In the genomic region with DNA sequence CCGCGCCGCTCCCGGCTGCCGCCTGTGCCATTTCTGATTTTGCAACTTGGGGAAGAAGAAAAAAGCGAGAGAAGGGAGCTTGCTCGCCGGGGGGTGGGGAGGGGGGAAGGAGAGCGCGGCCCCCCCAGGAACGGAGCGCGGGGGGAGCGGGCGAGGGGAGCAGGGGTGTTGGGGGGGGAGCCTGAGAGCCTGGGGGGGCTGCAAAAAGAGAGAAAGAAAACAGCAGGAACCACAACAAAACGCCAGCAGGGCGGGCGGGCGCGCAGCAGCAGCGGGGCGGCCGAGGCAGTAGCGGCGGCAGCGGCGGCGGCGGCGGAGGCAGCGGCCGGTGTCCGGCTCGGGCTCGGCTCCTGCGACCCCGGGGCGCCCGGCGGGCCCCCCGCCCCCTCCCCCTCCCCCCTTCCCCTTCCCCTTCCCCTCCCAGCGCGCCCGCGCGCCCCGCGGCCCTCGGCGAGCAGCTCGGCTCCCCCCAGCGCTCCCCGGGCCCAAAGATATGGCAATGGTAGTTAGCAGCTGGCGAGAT, we compare ENCODE assay signal across 8 cellular contexts. TPM values are rescaled to one million over a fixed set of nuclear protein-coding genes. Genes with fewer than 3 reads are reported as not detected.
A peak's percentile ranks its signal among the peaks of the same experiment; 100 is the strongest.
DNase-seq lines count a peak whose midpoint lies in the region; ATAC-seq and TF ChIP-seq lines count a peak whose summit lies in the region.

No MANE protein-coding gene starts in this region.

- H3K4me2 ChIP-seq in MM.1S (ENCODE audit: low read depth, low read length) = no peak overlapping the region

- no peak for ATAC-seq in mucosa of descending colon
- ATAC-seq in GM21526 (IDR thresholded peaks at IDR 0.05; ENCODE audit: low FRiP score, unreplicated experiment) = no peak

- POLR2A ChIA-PET in AG04449 (lab: Yijun Ruan, JAX) = interaction anchor here (0.6 kb wide), 1 partner anchor 542 kb away, joined by 3 read pairs; no protein-coding TSS in a partner anchor

- no peak overlapping the region for H3K27ac ChIP-seq in MM.1S (ENCODE audit: low read length)

- H4K20me1 ChIP-seq in MM.1S (ENCODE audit: insufficient read depth, low read length) = no peaks in the 10 kb centered on the region

- no peaks in the 10 kb centered on the region; the same call in 1 of the 2 replicates for H3F3A ChIP-seq in MM.1S (ENCODE audit: insufficient read depth, low read length)

- no peaks in the 10 kb centered on the region for H3K36me3 ChIP-seq in mucosa of descending colon (ENCODE audit: low read depth)
- H3K36me3 ChIP-seq in MM.1S (replicated peaks; ENCODE audit: insufficient read depth, low read length) = no peaks in the 10 kb centered on the region

- H3K9ac ChIP-seq in MM.1S (ENCODE audit: low read length) = no peak overlapping the region

- CTCF ChIA-PET in AG04449 (lab: Yijun Ruan, JAX) = interaction anchor here (1.3 to 2.6 kb wide), 3 partner anchors 201 to 216 kb away, joined by 3 to 18 read pairs (median 16); no protein-coding TSS in a partner anchor

- TF ChIP-seq CTCF in AG04449 (IDR thresholded peaks at IDR 0.05; ENCODE audit: insufficient read depth, low read length, missing control alignments) (no peak), GM12875 (IDR thresholded peaks at IDR 0.05; ENCODE audit: borderline replicate concordance, insufficient read depth, low read depth, low read length) (no peak), astrocyte of the spinal cord (IDR thresholded peaks at IDR 0.05; ENCODE audit: low read depth, low read length) (no peak), mucosa of descending colon (IDR thresholded peaks at IDR 0.05) (no peak), MM.1S (IDR thresholded peaks at IDR 0.05; ENCODE audit: low read length) (no peak)

- DNase-seq in AG04449 (ENCODE audit: low read depth, low spot score) = no peak
- DNase-seq in astrocyte of the spinal cord (ENCODE audit: low read depth, low spot score) = peak; percentile 25
- peak in 1 of 3 donors; percentile 32 for DNase-seq in mucosa of descending colon
- no peak for DNase-seq in MM.1S
- DNase-seq in HPDE6-E6E7 (ENCODE audit: extremely low spot score) = no peak
- DNase-seq in stimulated activated CD4-positive, alpha-beta T cell treated with anti-CD3 and anti-CD28 coated beads, Interleukin-1b, Interleukin-23, amount 100 ng/mL, for 48 hours = no peak

- H3K4me1 ChIP-seq in mucosa of descending colon (ENCODE audit: low read depth) = peaks cover 28% of the 10 kb centered on the region
- no peaks in the 10 kb centered on the region; the same call in 1 of the 2 replicates for H3K4me1 ChIP-seq in MM.1S (ENCODE audit: low read length)

- in situ Hi-C loops in astrocyte of the spinal cord (cut with HindIII; ENCODE audit: low sequenced_read_pairs) = no loop called here

- H3K9me3 ChIP-seq in mucosa of descending colon (no peaks in the 10 kb centered on the region), MM.1S (replicated peaks; ENCODE audit: insufficient read depth, low read length) (no peaks in the 10 kb centered on the region)

- H3K4me3 ChIP-seq in AG04449 (ENCODE audit: low read depth, low read length) (peak overlapping the region; percentile 80), GM12875 (ENCODE audit: low read depth, low read length) (peak overlapping the region; percentile 29), astrocyte of the spinal cord (ENCODE audit: low read depth, low read length) (peak overlapping the region; percentile 76), mucosa of descending colon (peak overlapping the region; percentile 14), MM.1S (ENCODE audit: low read length) (no peak overlapping the region)

- no peak overlapping the region for H2AFZ ChIP-seq in MM.1S (ENCODE audit: low read length)

- intact Hi-C loops in mucosa of descending colon (cut with DNase I, micrococcal nuclease) = no loop called here

- H3K79me2 ChIP-seq in MM.1S (ENCODE audit: low read length) = no peaks in the 10 kb centered on the region

- H3K9me2 ChIP-seq in MM.1S (replicated peaks; ENCODE audit: insufficient read depth, low read length) = no peaks in the 10 kb centered on the region

- H3K27me3 ChIP-seq in MM.1S (replicated peaks; ENCODE audit: insufficient read depth, low read length) = peaks cover 26% of the 10 kb centered on the region

RNA-seq across cellular contexts. Expression of a gene that starts 1.6 kb away (rescaled TPM):
- 1 to 10 TPM; 2.3 to 9.1 (median 6.2) TPM for total RNA-seq in mucosa of descending colon

RNA-seq across cellular contexts. Expression of a gene that starts 3.6 kb away (rescaled TPM):
- 1 to 10 TPM; 1.5 to 5.7 (median 2.2) TPM for total RNA-seq in mucosa of descending colon
